ENCODE assay signal across 2 cellular contexts in genomic region chr15:75360391-75360790, GRCh38.
TF ChIP-seq lines count a peak whose summit lies in the region.

No MANE protein-coding gene starts in this region.

TF ChIP-seq in IMR-90, 13 proteins besides CTCF, POLR2A, EP300 and RAD21:
- TF ChIP-seq RFX5 (IDR thresholded peaks at IDR 0.05; ENCODE audit: low read depth, low read length) (no peak), FOS (IDR thresholded peaks at IDR 0.05; ENCODE audit: low read depth, low read length) (no peak), CHD1 (IDR thresholded peaks at IDR 0.05; ENCODE audit: low read depth, low read length) (no peak), BHLHE40 (IDR thresholded peaks at IDR 0.05; ENCODE audit: low read depth, low read length) (no peak), MAZ (IDR thresholded peaks at IDR 0.05; ENCODE audit: borderline replicate concordance, low read depth, low read length) (no peak), SMC3 (IDR thresholded peaks at IDR 0.05; ENCODE audit: low read depth, low read length) (no peak), ELK1 (IDR thresholded peaks at IDR 0.05; ENCODE audit: borderline replicate concordance, low read depth, low read length) (no peak), USF2 (IDR thresholded peaks at IDR 0.05; ENCODE audit: low read depth, low read length) (no peak), MAFK (IDR thresholded peaks at IDR 0.05; ENCODE audit: low read depth, low read length) (no peak), CEBPB (IDR thresholded peaks at IDR 0.05; ENCODE audit: low read depth, low read length) (no peak), NFE2L2 (IDR thresholded peaks at IDR 0.05; ENCODE audit: low read depth, low read length) (no peak), MXI1 (IDR thresholded peaks at IDR 0.05; ENCODE audit: borderline replicate concordance, low read depth, low read length) (no peak), RCOR1 (IDR thresholded peaks at IDR 0.05; ENCODE audit: insufficient replicate concordance, low read length) (no peak)

TF ChIP-seq in GM12878, 131 proteins besides CTCF, POLR2A, EP300 and RAD21:
- TF ChIP-seq ETV6 (conservative IDR thresholded peaks at IDR 0.05 in 1 of 2, IDR thresholded peaks at IDR 0.05 in 1 of 2; ENCODE audit: borderline replicate concordance in 1 of 2, low read depth in 1 of 2), result no peak
- 0 out of 2 replicates have a peak, but pooled peaks have one; percentile 34 for TF ChIP-seq POLR2AphosphoS5 (IDR thresholded peaks at IDR 0.05; ENCODE audit: low read length)
- TF ChIP-seq CEBPZ (IDR thresholded peaks at IDR 0.05; ENCODE audit: low read depth, low read length), result no peak
TF ChIP-seq in GM12878: peak in this region for 1.
